9 cellular contexts compared by ENCODE assay signal in genomic region chr16:72995151-72995881, GRCh38. TPM values are rescaled to one million over a fixed set of nuclear protein-coding genes. Genes with fewer than 3 reads are reported as not detected.
A peak's percentile ranks its signal among the peaks of the same experiment; 100 is the strongest.
DNase-seq lines count a peak whose midpoint lies in the region; ATAC-seq and TF ChIP-seq lines count a peak whose summit lies in the region.
"Had no signal": no experiment of that assay in that cellular context is flagged by ENCODE, and none has a peak within 500 bp of the region (broad histone marks: within the 10 kb centered on the region; RNA-seq: fewer than 3 reads in every experiment).

No MANE protein-coding gene starts in this region.

- TF ChIP-seq CTCF in 22Rv1 (IDR thresholded peaks at IDR 0.05), result peak; percentile 58
- peak; percentile 41 for TF ChIP-seq CTCF in PC-3 (conservative IDR thresholded peaks at IDR 0.05; ENCODE audit: low read depth, low read length)
- TF ChIP-seq CTCF in GM10248 (IDR thresholded peaks at IDR 0.05; ENCODE audit: control extremely low read depth, extremely low read depth, low read depth, missing control alignments), result no peak

- no TSS peak for BruUV-seq in PC-3 (replicated peaks; lab: Mats Ljungman, UMichigan)

- no peaks in the 10 kb centered on the region for H3K27me3 Mint-ChIP-seq in T-helper 17 cell
- H3K27me3 Mint-ChIP-seq: effector memory CD8-positive, alpha-beta T cell had no signal

- CTCF ChIA-PET in PC-3 (lab: Charles Lee) (interaction anchor here (0.6 kb wide), 2 partner anchors 17 to 62 kb away, joined by 4 to 6 read pairs; no protein-coding TSS in a partner anchor), GM10248 (lab: Yijun Ruan, JAX) (interaction anchor here (1.0 to 3.1 kb wide), 8 partner anchors 10 to 163 kb away, joined by 3 to 9 read pairs (median 4); no protein-coding TSS in a partner anchor)

- no peaks in the 10 kb centered on the region for H3F3A ChIP-seq in PC-3 (ENCODE audit: low read length, unreplicated experiment)

- peaks cover 82% of the 10 kb centered on the region for H3K79me2 ChIP-seq in PC-3 (ENCODE audit: low read length)

- H3K9me3 ChIP-seq in PC-3 (ENCODE audit: low read length), result no peaks in the 10 kb centered on the region
- no peaks in the 10 kb centered on the region for H3K9me3 ChIP-seq in T-helper 17 cell (ENCODE audit: control insufficient read depth, low read length, poor library complexity, severe bottlenecking)

- peaks cover 47% of the 10 kb centered on the region for H3K4me1 ChIP-seq in PC-3 (ENCODE audit: insufficient read depth, low read length)

- H3K27ac Mint-ChIP-seq in T-helper 17 cell, result no peak overlapping the region
- H3K27ac Mint-ChIP-seq: effector memory CD8-positive, alpha-beta T cell had no signal

- no peaks in the 10 kb centered on the region for H4K20me1 ChIP-seq in PC-3 (ENCODE audit: low read length)

- H3K36me3 ChIP-seq in PC-3 (ENCODE audit: low read depth, low read length), result no peaks in the 10 kb centered on the region

- no peaks in the 10 kb centered on the region for H3K9me2 ChIP-seq in PC-3 (replicated peaks; ENCODE audit: low read length)

- no peak overlapping the region for H3K4me3 Mint-ChIP-seq in T-helper 17 cell
- H3K4me3 Mint-ChIP-seq: effector memory CD8-positive, alpha-beta T cell had no signal

- ATAC-seq in PC-3 (no peak), T-helper 17 cell (no peak)
- ATAC-seq: effector memory CD8-positive, alpha-beta T cell had no signal

- H3K36me3 Mint-ChIP-seq in T-helper 17 cell (ENCODE audit: low read depth), result no peaks in the 10 kb centered on the region

- H3K4me1 Mint-ChIP-seq in T-helper 17 cell, result peaks cover 2% of the 10 kb centered on the region

- POLR2A ChIA-PET in PC-3 (lab: Charles Lee; ENCODE audit: unreplicated experiment) (no interaction called here), GM10248 (lab: Yijun Ruan, JAX) (no interaction called here)

- no peak overlapping the region for H3K9ac ChIP-seq in PC-3 (ENCODE audit: low read length)

- intact Hi-C loops in PC-3 (cut with micrococcal nuclease), result no loop called here

- no peak overlapping the region for H3K4me3 ChIP-seq in PC-3 (ENCODE audit: low read length)

- H2AFZ ChIP-seq in PC-3 (ENCODE audit: low read length), result no peak overlapping the region

- H3K4me2 ChIP-seq in PC-3 (ENCODE audit: low read length), result no peak overlapping the region

- H3K27ac ChIP-seq in 22Rv1 (peak overlapping the region; percentile 87), PC-3 (ENCODE audit: low read length) (peak overlapping the region; percentile 89; the same call in 1 of the 2 replicates)

- no peaks in the 10 kb centered on the region for H3K27me3 ChIP-seq in PC-3 (ENCODE audit: low read length)

- DNase-seq in ELF-1 (ENCODE audit: low read depth, low spot score) (peak; percentile 67), PC-3 (no peak), germinal center (ENCODE audit: low spot score) (peak; percentile 20), NCI-H1694 treated with DMSO at 0.1 percent for 48 hours (lab: John Stamatoyannopoulos, UW) (no peak), NCI-H1092 treated with DMSO at 0.1 percent for 48 hours (lab: John Stamatoyannopoulos, UW) (no peak), GM10248 (ENCODE audit: extremely low spot score) (no peak), T-helper 17 cell (no peak)
- DNase-seq: effector memory CD8-positive, alpha-beta T cell had no signal

RNA-seq across cellular contexts. Expression of gene ZFHX3, which starts 52.6 kb away (rescaled TPM):
- total RNA-seq in PC-3 (2014; rRNA removed) (3.5 and 4.5 TPM in 2 replicates), T-helper 17 cell (1 to 10 TPM in 1 of 2 donors, under 1 TPM in 1; 0.94 to 2.2 TPM)

Comparison
In these comparisons a context has a peak if more than half of its experiments do, and no peak if none do; other contexts are left out.
1. DNase-seq: peak in ELF-1 (single experiment) and germinal center (single experiment); none in PC-3 (single experiment), NCI-H1694 treated with DMSO at 0.1 percent for 48 hours (single experiment), NCI-H1092 treated with DMSO at 0.1 percent for 48 hours (single experiment), GM10248 (single experiment) and T-helper 17 cell (0 of 3).